ENCODE assay signal across 30 cellular contexts in genomic region chr9:115107701-115108100, GRCh38. TPM values are rescaled to one million over a fixed set of nuclear protein-coding genes. Genes with fewer than 3 reads are reported as not detected.
DNase-seq lines count a peak whose midpoint lies in the region; ATAC-seq and TF ChIP-seq lines count a peak whose summit lies in the region.
"Had no signal": no experiment of that assay in that cellular context is flagged by ENCODE, and none has a peak within 500 bp of the region (broad histone marks: within the 10 kb centered on the region; RNA-seq: fewer than 3 reads in every experiment).

No MANE protein-coding gene starts in this region.

- H3K79me2 ChIP-seq in GM23248 (ENCODE audit: insufficient read depth), result peaks cover 55% of the 10 kb centered on the region

- no peak for TF ChIP-seq CTCF in transverse colon (IDR thresholded peaks at IDR 0.05)
- no peak for TF ChIP-seq CTCF in endodermal cell (conservative IDR thresholded peaks at IDR 0.05)

- no peak overlapping the region for H3K4me3 Mint-ChIP-seq in endodermal cell
- H3K4me3 Mint-ChIP-seq: activated naive CD8-positive, alpha-beta T cell treated with anti-CD3 and anti-CD28 coated beads, Interleukin-2, amount 10 ng/mL, durations not matched to agents 7 days and 5 days; CD4-positive, CD25-positive, alpha-beta regulatory T cell; central memory CD8-positive, alpha-beta T cell; IgD-negative memory B cell; immature natural killer cell; natural killer cell; type B pancreatic cell had no signal

- H3K9me3 Mint-ChIP-seq in endodermal cell, result no peaks in the 10 kb centered on the region
- H3K9me3 Mint-ChIP-seq: activated naive CD8-positive, alpha-beta T cell treated with anti-CD3 and anti-CD28 coated beads, Interleukin-2, amount 10 ng/mL, durations not matched to agents 7 days and 5 days; CD4-positive, CD25-positive, alpha-beta regulatory T cell; central memory CD8-positive, alpha-beta T cell; natural killer cell; type B pancreatic cell had no signal

- peak; percentile 36 for ATAC-seq in left lobe of liver
- ATAC-seq in HG03571 (IDR thresholded peaks at IDR 0.05; ENCODE audit: unreplicated experiment), result no peak
- ATAC-seq: left ventricle myocardium superior, natural killer cell had no signal

- peaks cover 2% of the 10 kb centered on the region for H3K27me3 Mint-ChIP-seq in endodermal cell (ENCODE audit: insufficient read depth)
- H3K27me3 Mint-ChIP-seq: type B pancreatic cell had no signal

- DNase-seq in GM23248, result peak; percentile 39
- DNase-seq in SK-N-MC (ENCODE audit: low read depth, low spot score), result no peak
- no peak for DNase-seq in left lobe of liver (ENCODE audit: low spot score)
- no peak for DNase-seq in transverse colon
- no peak for DNase-seq in activated gamma-delta T cell treated with Interleukin-2 at 50 U/mL for 16 hours
- DNase-seq in endodermal cell, result no peak
- DNase-seq: activated CD4-positive, alpha-beta T cell treated with anti-CD3 and anti-CD28 coated beads for 48 hours; activated effector memory CD4-positive, alpha-beta T cell treated with anti-CD3 and anti-CD28 coated beads, Interleukin-2, amount 50 U/mL, for 16 hours; activated naive CD8-positive, alpha-beta T cell treated with anti-CD3 and anti-CD28 coated beads, Interleukin-2, amount 10 ng/mL, durations not matched to agents 7 days and 5 days; activated T-cell treated with anti-CD3 and anti-CD28 coated beads, Interleukin-2, amount 50 U/mL, for 1 hour; CD4-positive, CD25-positive, alpha-beta regulatory T cell; dorsolateral prefrontal cortex; GOT3; hypothalamus; immature natural killer cell; left ventricle myocardium superior; midbrain; natural killer cell; NCI-H1105; NCI-H2029; NCI-H2227 treated with DMSO at 0.1 percent for 48 hours; NCI-H82; occipital lobe had no signal

- no peak overlapping the region for H2AFZ ChIP-seq in GM23248

- in situ Hi-C loops in GM23248 (cut with MboI) (no loop called here), transverse colon (cut with MboI; ENCODE audit: low pct_ligation_motif_present in 1 of 4, low pct_unique_long_range_greater_than_20kb in 1 of 4, low sequenced_read_pairs in 3 of 4) (no loop called here)

- H3K27ac ChIP-seq in GM23248 (peak overlapping the region; percentile 60; the same call in 1 of the 2 replicates), SK-N-MC (peak overlapping the region; percentile 82; the same call in 1 of the 2 replicates), transverse colon (peak overlapping the region; percentile 30 to 83 (median 64)), endodermal cell (ENCODE audit: low read depth, low read length) (no peak overlapping the region)
- H3K27ac ChIP-seq: dorsolateral prefrontal cortex, RWPE1 had no signal

- peaks cover 32% of the 10 kb centered on the region for H3K4me1 Mint-ChIP-seq in endodermal cell
- H3K4me1 Mint-ChIP-seq: CD4-positive, CD25-positive, alpha-beta regulatory T cell; immature natural killer cell had no signal

- H3K9ac ChIP-seq in GM23248 (no peak overlapping the region), SK-N-MC (ENCODE audit: insufficient read length) (no peak overlapping the region), endodermal cell (ENCODE audit: extremely low read depth, low read length, poor library complexity, severe bottlenecking) (no peak overlapping the region)

- H3K27ac Mint-ChIP-seq in endodermal cell, result no peak overlapping the region
- H3K27ac Mint-ChIP-seq: activated naive CD8-positive, alpha-beta T cell treated with anti-CD3 and anti-CD28 coated beads, Interleukin-2, amount 10 ng/mL, durations not matched to agents 7 days and 5 days; CD4-positive, CD25-positive, alpha-beta regulatory T cell; IgD-negative memory B cell; immature natural killer cell; natural killer cell; type B pancreatic cell had no signal

- H3K4me2 ChIP-seq in GM23248 (ENCODE audit: unreplicated experiment), result peak overlapping the region; percentile 87

- H3K4me3 ChIP-seq in GM23248 (no peak overlapping the region), SK-N-MC (no peak overlapping the region), transverse colon (no peak overlapping the region), endodermal cell (ENCODE audit: low read length) (no peak overlapping the region)
- H3K4me3 ChIP-seq: dorsolateral prefrontal cortex, skin epidermis had no signal

- intact Hi-C loops in transverse colon (cut with DNase I; ENCODE audit: low total_unique reads), result no loop called here

- H3K27me3 ChIP-seq in GM23248 (replicated peaks; ENCODE audit: insufficient read depth), result no peaks in the 10 kb centered on the region
- H3K27me3 ChIP-seq in transverse colon, result no peaks in the 10 kb centered on the region
- H3K27me3 ChIP-seq in endodermal cell (ENCODE audit: control insufficient read depth, insufficient read depth, low read length, poor library complexity, severe bottlenecking), result no peaks in the 10 kb centered on the region

- H3K9me2 ChIP-seq in GM23248 (ENCODE audit: insufficient read depth), result no peaks in the 10 kb centered on the region

- TF ChIP-seq EP300 in transverse colon (IDR thresholded peaks at IDR 0.05; ENCODE audit: low read depth), result no peak

- WGBS in GM23248 (ENCODE audit: low coverage in 1 of 2, low lambda C conversion rate in 2 of 2, missing lambda C conversion rate in 2 of 2), 2 experiments, result 88 to 93% methylated on average over 2 of the region's 2 CpGs
- WGBS in transverse colon (ENCODE audit: low coverage in 1 of 2), 2 donors, result 78% methylated on average over 2 of the region's 2 CpGs; no CpG with 5 or more reads in 1 of the 2 donors
- 96 to 98% methylated on average over 2 of the region's 2 CpGs for WGBS in endodermal cell (ENCODE audit: insufficient coverage in 1 of 2, insufficient read length in 1 of 2), 2 experiments

- TF ChIP-seq POLR2A in transverse colon (IDR thresholded peaks at IDR 0.05), result no peak

- no peaks in the 10 kb centered on the region for H4K20me1 ChIP-seq in GM23248 (ENCODE audit: insufficient read depth)

- peaks cover 66% of the 10 kb centered on the region for H3K4me1 ChIP-seq in GM23248 (ENCODE audit: insufficient read depth)
- peaks cover 0 to 23% (median 0%) of the 10 kb centered on the region in 4 donors for H3K4me1 ChIP-seq in transverse colon
- peaks cover 11% of the 10 kb centered on the region for H3K4me1 ChIP-seq in endodermal cell (ENCODE audit: control insufficient read depth, insufficient read depth, low read length)

- H3K36me3 ChIP-seq in GM23248 (ENCODE audit: low read depth) (no peaks in the 10 kb centered on the region; the same call in 1 of the 2 replicates), SK-N-MC (ENCODE audit: insufficient read depth, low read length) (no peaks in the 10 kb centered on the region), transverse colon (no peaks in the 10 kb centered on the region), endodermal cell (ENCODE audit: control insufficient read depth, insufficient read depth, low read length) (peaks cover 13% of the 10 kb centered on the region)

- H3F3A ChIP-seq in GM23248 (ENCODE audit: insufficient read depth), result peaks cover 94% of the 10 kb centered on the region

- H3K9me3 ChIP-seq in GM23248 (ENCODE audit: low read depth), result no peaks in the 10 kb centered on the region
- no peaks in the 10 kb centered on the region for H3K9me3 ChIP-seq in SK-N-MC (ENCODE audit: low read depth, low read length)
- H3K9me3 ChIP-seq in transverse colon, result no peaks in the 10 kb centered on the region
- H3K9me3 ChIP-seq in endodermal cell (ENCODE audit: control insufficient read depth, low read length), result peaks cover 11% of the 10 kb centered on the region

- H3K36me3 Mint-ChIP-seq in endodermal cell (ENCODE audit: low read depth), result peaks cover 39% of the 10 kb centered on the region
- H3K36me3 Mint-ChIP-seq: activated naive CD8-positive, alpha-beta T cell treated with anti-CD3 and anti-CD28 coated beads, Interleukin-2, amount 10 ng/mL, durations not matched to agents 7 days and 5 days; CD4-positive, CD25-positive, alpha-beta regulatory T cell; IgD-negative memory B cell; immature natural killer cell; natural killer cell had no signal

RNA-seq across cellular contexts. Expression of gene TNC, which starts 10.3 kb away (rescaled TPM):
- total RNA-seq in GM23248 (2014; rRNA removed; shearing (Covaris generic)), result 319 and 372 TPM in 2 replicates
- 165 and 168 TPM in 2 replicates for polyA plus RNA-seq in GM23248 (2016; fragmentation: Nextera tagmentation; extraction: Ambion mirVana)
- total RNA-seq in left lobe of liver (2.9 TPM), transverse colon (100 to 1,000 TPM in 1 of 4 donors, 10 to 100 TPM in 3; 29.4 to 316 (median 61.9) TPM), endodermal cell (100 to 1,000 TPM in 1 of 2 donors, 10 to 100 TPM in 1; 67.5 to 172 TPM)
- 40.7 TPM for polyA plus RNA-seq in endodermal cell (2013, experiment 1 of 2)
- 57.7 TPM for polyA plus RNA-seq in endodermal cell (2013, experiment 2 of 2)
- total RNA-seq: CD4-positive, CD25-positive, alpha-beta regulatory T cell; natural killer cell; T-helper 2 cell treated with Interferon-gamma antibody and Interleukin-4, amounts not matched to agents 100 ng/mL and 5 ng/mL, for 36 hours had no signal
- polyA plus RNA-seq: CD4-positive, CD25-positive, alpha-beta regulatory T cell; IgD-negative memory B cell; immature natural killer cell had no signal
